In genomic region chr21:39348040-39348354, GRCh38 we compare ENCODE assay signal across 8 cellular contexts. TPM values are rescaled to one million over a fixed set of nuclear protein-coding genes. Genes with fewer than 3 reads are reported as not detected.
A peak's percentile ranks its signal among the peaks of the same experiment; 100 is the strongest.
DNase-seq lines count a peak whose midpoint lies in the region; ATAC-seq and TF ChIP-seq lines count a peak whose summit lies in the region.

No MANE protein-coding gene starts in this region.

- intact Hi-C loops in lower lobe of right lung (cut with DNase I) (no loop called here), vagina (cut with DNase I) (loop anchor here (2.0 kb wide), 1 partner anchor 35 kb away; the partner anchor contains the start of gene BRWD1)

- TF ChIP-seq CTCF in astrocyte of the spinal cord (IDR thresholded peaks at IDR 0.05; ENCODE audit: low read depth, low read length) (no peak), lower lobe of right lung (IDR thresholded peaks at IDR 0.05) (no peak), vagina (IDR thresholded peaks at IDR 0.05) (no peak)

- peaks cover 15% of the 10 kb centered on the region for H3K36me3 ChIP-seq in lower lobe of right lung
- peaks cover 4 to 12% of the 10 kb centered on the region in 2 donors for H3K36me3 ChIP-seq in vagina

- no peak for TF ChIP-seq POLR2A in vagina (IDR thresholded peaks at IDR 0.05)

- H3K27me3 ChIP-seq in lower lobe of right lung (ENCODE audit: low read depth): no peaks in the 10 kb centered on the region
- no peaks in the 10 kb centered on the region for H3K27me3 ChIP-seq in vagina

- in situ Hi-C loops in astrocyte of the spinal cord (cut with HindIII; ENCODE audit: low sequenced_read_pairs): no loop called here

- peak; percentile 46 for DNase-seq in ELR (ENCODE audit: low read depth)
- no peak for DNase-seq in astrocyte of the spinal cord (ENCODE audit: low read depth, low spot score)
- no peak for DNase-seq in lower lobe of right lung
- DNase-seq in vagina (ENCODE audit: extremely low spot score in 2 of 2): no peak
- no peak for DNase-seq in left lobe of liver (ENCODE audit: low spot score)

- peak overlapping the region; percentile 94 for H3K27ac ChIP-seq in lower lobe of right lung
- peak overlapping the region; percentile 84 for H3K27ac ChIP-seq in vagina

- peak; percentile 2 for ATAC-seq in HG03439 (IDR thresholded peaks at IDR 0.05; ENCODE audit: unreplicated experiment)
- ATAC-seq in lower lobe of right lung: peak in 1 of 2 donors; percentile 1
- ATAC-seq in HG03108 (IDR thresholded peaks at IDR 0.05; ENCODE audit: unreplicated experiment): no peak
- no peak for ATAC-seq in GM21360 (IDR thresholded peaks at IDR 0.05; ENCODE audit: unreplicated experiment)
- no peak for ATAC-seq in left lobe of liver

- no peaks in the 10 kb centered on the region for H3K9me3 ChIP-seq in lower lobe of right lung
- no peaks in the 10 kb centered on the region for H3K9me3 ChIP-seq in vagina

- H3K4me3 ChIP-seq in astrocyte of the spinal cord (ENCODE audit: low read depth, low read length) (peak overlapping the region; percentile 92), lower lobe of right lung (peak overlapping the region; percentile 88), vagina (peak overlapping the region; percentile 81 to 82)

- H3K4me1 ChIP-seq in lower lobe of right lung: peaks cover 22% of the 10 kb centered on the region
- peaks cover 36% of the 10 kb centered on the region for H3K4me1 ChIP-seq in vagina

RNA-seq across cellular contexts. Expression of gene HMGN1, which starts 0.9 kb away (rescaled TPM):
- total RNA-seq in lower lobe of right lung: 139 TPM
- total RNA-seq in vagina: 82.0 TPM
- total RNA-seq in left lobe of liver: 31.7 TPM

RNA-seq across cellular contexts. Expression of gene BRWD1, which starts 34.6 kb away (rescaled TPM):
- total RNA-seq in lower lobe of right lung: 39.0 TPM
- 62.1 TPM for total RNA-seq in vagina
- 21.9 TPM for total RNA-seq in left lobe of liver
